In the genomic region with DNA sequence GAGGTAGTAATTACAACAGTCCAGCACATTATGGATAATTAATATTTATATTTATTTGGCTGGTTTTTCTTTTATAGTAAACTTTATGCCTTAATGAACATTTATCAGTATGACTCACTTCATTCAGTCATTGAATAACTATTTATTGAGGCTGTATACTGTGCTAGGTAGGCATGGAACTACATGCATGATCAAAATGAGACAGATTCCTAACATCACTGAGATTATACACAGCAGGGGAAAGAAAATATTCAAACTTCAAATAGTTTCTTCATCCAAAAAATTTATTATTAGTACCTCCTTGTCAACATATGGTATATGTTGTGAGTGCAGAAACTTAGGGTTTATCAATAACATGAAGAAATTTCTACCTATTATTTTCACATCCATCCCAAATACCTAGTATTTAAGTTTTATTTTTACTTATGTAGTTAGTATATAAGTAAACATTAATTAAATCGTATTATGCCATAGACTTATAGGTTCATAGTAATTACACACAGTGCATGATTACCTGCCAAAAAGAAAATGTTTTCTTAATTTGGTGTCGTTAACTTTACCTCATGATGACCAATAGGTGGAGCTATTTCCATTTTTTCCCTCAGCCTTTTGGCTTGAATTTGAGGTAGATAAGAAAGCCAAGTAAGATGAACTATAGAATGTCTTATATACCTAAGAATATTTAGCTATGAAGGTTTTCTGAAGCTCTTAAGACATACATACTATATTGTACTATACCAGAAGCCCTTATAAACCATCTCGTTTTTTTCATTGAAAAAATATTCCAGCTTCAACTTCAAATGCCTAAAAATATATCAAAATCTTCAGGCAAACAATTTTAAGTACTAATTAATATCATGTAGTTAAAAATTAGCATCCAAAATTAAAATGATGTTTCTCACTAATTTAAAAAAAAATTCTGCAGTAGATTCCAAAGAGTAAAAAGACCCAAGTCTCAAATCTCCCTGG, we compare ENCODE assay signal across 8 cellular contexts. TPM values are rescaled to one million over a fixed set of nuclear protein-coding genes. Genes with fewer than 3 reads are reported as not detected.
DNase-seq lines count a peak whose midpoint lies in the region; ATAC-seq and TF ChIP-seq lines count a peak whose summit lies in the region.

No MANE protein-coding gene starts in this region.

- peak; percentile 62 for ATAC-seq in HG03095 (IDR thresholded peaks at IDR 0.05; ENCODE audit: unreplicated experiment)
- ATAC-seq in thoracic aorta (ENCODE audit: insufficient number of reproducible peaks, low FRiP score, low read depth): no peak

- POLR2A ChIA-PET in AG04449 (lab: Yijun Ruan, JAX): interaction anchor here (0.5 kb wide), 1 partner anchor 362 kb away, joined by 3 read pairs; no protein-coding TSS in a partner anchor

- H3K4me3 ChIP-seq in AG04449 (ENCODE audit: low read depth, low read length): no peak overlapping the region
- no peak overlapping the region for H3K4me3 ChIP-seq in astrocyte of the cerebellum (ENCODE audit: low read depth, low read length)
- no peak overlapping the region for H3K4me3 ChIP-seq in thoracic aorta

- TF ChIP-seq CTCF in AG04449 (IDR thresholded peaks at IDR 0.05; ENCODE audit: insufficient read depth, low read length, missing control alignments) (peak; percentile 35), GM13976 (IDR thresholded peaks at IDR 0.05; ENCODE audit: borderline replicate concordance, control extremely low read depth, extremely low read depth, insufficient read depth, missing control alignments) (peak; percentile 65), astrocyte of the cerebellum (IDR thresholded peaks at IDR 0.05; ENCODE audit: low read depth, low read length, missing control alignments) (peak; percentile 42), thoracic aorta (IDR thresholded peaks at IDR 0.05) (peak; percentile 75)

- no peaks in the 10 kb centered on the region for H3K36me3 ChIP-seq in thoracic aorta

- CTCF ChIA-PET in AG04449 (lab: Yijun Ruan, JAX): interaction anchor here (0.7 to 15.0 kb wide), 40 partner anchors 8 to 448 kb away, joined by 3 to 152 read pairs (median 4); partner anchors contain the start of genes FILIP1 and TMEM30A

- H3K27me3 ChIP-seq in thoracic aorta (replicated peaks; ENCODE audit: insufficient read depth): no peaks in the 10 kb centered on the region

- peaks cover 22 to 24% of the 10 kb centered on the region in 2 donors for H3K4me1 ChIP-seq in thoracic aorta (ENCODE audit: control insufficient read depth in 1 of 2, low read depth in 2 of 2)

- in situ Hi-C loops in GM13976 (cut with MboI; ENCODE audit: low sequenced_read_pairs, unreplicated experiment) (loop anchor here (10.0 kb wide), 1 partner anchor 238 kb away; no protein-coding TSS in a partner anchor), astrocyte of the cerebellum (cut with HindIII; ENCODE audit: low sequenced_read_pairs) (no loop called here)

- H3K27ac ChIP-seq in thoracic aorta: no peak overlapping the region

- peak; percentile 24 for DNase-seq in AG04449 (ENCODE audit: low read depth, low spot score)
- DNase-seq in GM13976 (ENCODE audit: low spot score): peak; percentile 38
- DNase-seq in NCI-H2196 treated with DMSO at 0.1 percent for 48 hours (lab: John Stamatoyannopoulos, UW; ENCODE audit: unreplicated experiment): peak; percentile 35
- peak; percentile 67 for DNase-seq in astrocyte of the cerebellum (ENCODE audit: low read depth)
- peak; percentile 91 for DNase-seq in inferior parietal cortex (ENCODE audit: extremely low spot score)
- no peak for DNase-seq in thoracic aorta (ENCODE audit: low spot score)
- no peak for DNase-seq in stimulated activated CD4-positive, alpha-beta T cell treated with anti-CD3 and anti-CD28 coated beads, Interleukin-2, amount 100 ng/mL, for 48 hours

- no peaks in the 10 kb centered on the region for H3K9me3 ChIP-seq in thoracic aorta

RNA-seq across cellular contexts. Expression of gene TMEM30A, which starts 12.5 kb away (rescaled TPM):
- 100 to 1,000 TPM; 112 to 123 TPM for total RNA-seq in thoracic aorta

RNA-seq across cellular contexts. Expression of gene COX7A2, which starts 53.5 kb away (rescaled TPM):
- total RNA-seq in thoracic aorta: 100 to 1,000 TPM; 101 to 643 TPM

Comparison
In these comparisons a context has a peak if more than half of its experiments do, and no peak if none do; other contexts are left out.
1. DNase-seq: peak in AG04449 (single experiment), GM13976 (single experiment), NCI-H2196 treated with DMSO at 0.1 percent for 48 hours (single experiment), astrocyte of the cerebellum (single experiment) and inferior parietal cortex (single experiment); none in thoracic aorta (single experiment) and stimulated activated CD4-positive, alpha-beta T cell treated with anti-CD3 and anti-CD28 coated beads, Interleukin-2, amount 100 ng/mL, for 48 hours (0 of 2).
2. Peak in every context shown above with its lines, with median percentiles within 50 percentile points of each other: CTCF ChIP-seq.